13 cellular contexts compared by ENCODE assay signal in genomic region chr6:113595921-113596376, GRCh38.
A peak's percentile ranks its signal among the peaks of the same experiment; 100 is the strongest.
DNase-seq lines count a peak whose midpoint lies in the region; ATAC-seq, FAIRE-seq and TF ChIP-seq lines count a peak whose summit lies in the region.
"Had no signal": no experiment of that assay in that cellular context is flagged by ENCODE, and none has a peak within 500 bp of the region (broad histone marks: within the 10 kb centered on the region; RNA-seq: fewer than 3 reads in every experiment).

No MANE protein-coding gene starts in this region.

- ATAC-seq in HG02588 (IDR thresholded peaks at IDR 0.05; ENCODE audit: unreplicated experiment) (no peak), natural killer cell (no peak)

- H3K4me3 Mint-ChIP-seq in nephron (no peak overlapping the region), natural killer cell (no peak overlapping the region)
- H3K4me3 Mint-ChIP-seq: immature natural killer cell had no signal

- FAIRE-seq in endometrium (lab: Jason Lieb, UNC) = peak; percentile 98
- FAIRE-seq: GM12892 had no signal

- H3K27ac Mint-ChIP-seq in nephron (peak overlapping the region; percentile 92 to 95 (median 94)), natural killer cell (no peak overlapping the region)
- H3K27ac Mint-ChIP-seq: immature natural killer cell had no signal

- H3K27me3 Mint-ChIP-seq in nephron (ENCODE audit: low read depth) (no peaks in the 10 kb centered on the region), natural killer cell (ENCODE audit: low read depth in 2 of 2) (no peaks in the 10 kb centered on the region)
- H3K27me3 Mint-ChIP-seq: progenitor cell of endocrine pancreas had no signal

- TF ChIP-seq CTCF in nephron (IDR thresholded peaks at IDR 0.05; ENCODE audit: unreplicated experiment in 3 of 3) (no peak), natural killer cell (IDR thresholded peaks at IDR 0.05) (no peak)

- intact Hi-C loops in natural killer cell (cut with micrococcal nuclease) = no loop called here

- H3K36me3 Mint-ChIP-seq in nephron (ENCODE audit: low read depth) (no peaks in the 10 kb centered on the region), natural killer cell (no peaks in the 10 kb centered on the region)
- H3K36me3 Mint-ChIP-seq: immature natural killer cell had no signal

- peak; percentile 58 for DNase-seq in AG08395 (ENCODE audit: low spot score)
- peak; percentile 22 for DNase-seq in M059J (ENCODE audit: low read depth)
- no peak for DNase-seq in NCI-H128 (lab: John Stamatoyannopoulos, UW; ENCODE audit: unreplicated experiment)
- DNase-seq in natural killer cell = no peak
- no peak for DNase-seq in GM19240 (ENCODE audit: insufficient read length, low spot score)
- DNase-seq: activated CD4-positive, alpha-beta T cell treated with anti-CD3 and anti-CD28 coated beads for 4 hours; effector CD8-positive, alpha-beta T cell; immature natural killer cell had no signal

- H3K9me3 Mint-ChIP-seq in nephron (no peaks in the 10 kb centered on the region), natural killer cell (peaks cover 0 to 7% of the 10 kb centered on the region in 2 donors)

- peaks cover 62% of the 10 kb centered on the region for H3K4me1 Mint-ChIP-seq in nephron
- no peaks in the 10 kb centered on the region for H3K4me1 Mint-ChIP-seq in natural killer cell
- H3K4me1 Mint-ChIP-seq: immature natural killer cell had no signal

Comparison
In these comparisons a context has a peak if more than half of its experiments do, and no peak if none do; other contexts are left out.
1. DNase-seq: peak in AG08395 (single experiment) and M059J (single experiment); none in NCI-H128 (single experiment), natural killer cell (single experiment) and GM19240 (single experiment).
2. H3K27ac Mint-ChIP-seq: peak in nephron (3 of 3); none in natural killer cell (0 of 2).